In genomic region chr4:40763228-40763716, GRCh38 we compare ENCODE assay signal across 8 cellular contexts. TPM values are rescaled to one million over a fixed set of nuclear protein-coding genes. Genes with fewer than 3 reads are reported as not detected.
DNase-seq lines count a peak whose midpoint lies in the region; ATAC-seq, FAIRE-seq and TF ChIP-seq lines count a peak whose summit lies in the region.

No MANE protein-coding gene starts in this region.

- H3K79me2 ChIP-seq in HepG2 (ENCODE audit: insufficient read depth, low read length) = no peaks in the 10 kb centered on the region

- no peak overlapping the region for H3K4me3 ChIP-seq in Jurkat, Clone E6-1 (ENCODE audit: low read length)
- H3K4me3 ChIP-seq in bronchial epithelial cell (ENCODE audit: low read depth, low read length) = no peak overlapping the region
- H3K4me3 ChIP-seq in adrenal gland = no peak overlapping the region
- H3K4me3 ChIP-seq in HepG2 (replicated peaks in 1 of 3; ENCODE audit: insufficient read depth in 1 of 3, low read depth in 2 of 3, low read length in 3 of 3) = no peak overlapping the region

- no peaks in the 10 kb centered on the region for H3K27me3 ChIP-seq in bronchial epithelial cell (ENCODE audit: control insufficient read depth, insufficient read depth, low read length)
- H3K27me3 ChIP-seq in adrenal gland = no peaks in the 10 kb centered on the region
- H3K27me3 ChIP-seq in HepG2 (ENCODE audit: control insufficient read depth in 1 of 2, insufficient read depth in 2 of 2, low read length in 2 of 2) = no peaks in the 10 kb centered on the region

- no peak for TF ChIP-seq CTCF in GM13976 (IDR thresholded peaks at IDR 0.05; ENCODE audit: borderline replicate concordance, control extremely low read depth, extremely low read depth, insufficient read depth, missing control alignments)
- TF ChIP-seq CTCF in bronchial epithelial cell (IDR thresholded peaks at IDR 0.05; ENCODE audit: insufficient read depth, low read length, severe bottlenecking) = no peak
- TF ChIP-seq CTCF in type B pancreatic cell (conservative IDR thresholded peaks at IDR 0.05) = no peak
- TF ChIP-seq CTCF in adrenal gland (IDR thresholded peaks at IDR 0.05) = no peak
- TF ChIP-seq CTCF in HepG2 (CRISPR knock-in tag; IDR thresholded peaks at IDR 0.05) = no peak

- WGBS in adrenal gland, 4 donors = 71 to 88% (median 80%) methylated on average over 3 of the region's 3 CpGs
- WGBS in HepG2 (ENCODE audit: low lambda C conversion rate) = 18% methylated on average over 3 of the region's 3 CpGs

- no peaks in the 10 kb centered on the region for H3K4me1 Mint-ChIP-seq in type B pancreatic cell (ENCODE audit: unreplicated experiment)

- peaks cover 7% of the 10 kb centered on the region for H3K9me3 Mint-ChIP-seq in type B pancreatic cell

- intact Hi-C loops in adrenal gland (cut with DNase I) (no loop called here), HepG2 (cut with micrococcal nuclease; ENCODE audit: unreplicated experiment) (no loop called here)

- FAIRE-seq in bronchial epithelial cell (lab: Jason Lieb, UNC) (peak; percentile 84), HepG2 (lab: Jason Lieb, UNC) (no peak)

- H3K27ac Mint-ChIP-seq in type B pancreatic cell = no peak overlapping the region

- H4K20me1 ChIP-seq in HepG2 (ENCODE audit: insufficient read depth, low read length) = no peaks in the 10 kb centered on the region

- H3K4me1 ChIP-seq in adrenal gland (replicated peaks in 1 of 2) = no peaks in the 10 kb centered on the region
- H3K4me1 ChIP-seq in HepG2 (ENCODE audit: insufficient read depth, low read length) = no peaks in the 10 kb centered on the region

- H3K9ac ChIP-seq in HepG2 (ENCODE audit: insufficient read depth, low read depth, low read length) = no peak overlapping the region

- ATAC-seq in GM21529 (IDR thresholded peaks at IDR 0.05; ENCODE audit: unreplicated experiment) (peak; percentile 100), HepG2 (no peak)

- no peak overlapping the region for H3K4me3 Mint-ChIP-seq in type B pancreatic cell

- POLR2A ChIA-PET in HepG2 (lab: Yijun Ruan, JAX) = no interaction called here

- DNase-seq in GM13976 (ENCODE audit: low spot score) (peak; percentile 65), bronchial epithelial cell (ENCODE audit: low read depth) (peak; percentile 64), type B pancreatic cell (ENCODE audit: extremely low spot score, unreplicated experiment) (no peak), NCI-H146 treated with DMSO at 0.1 percent for 48 hours (lab: John Stamatoyannopoulos, UW; ENCODE audit: unreplicated experiment) (no peak), adrenal gland (no peak), HepG2 (ENCODE audit: low spot score) (no peak)
- peak; percentile 70 for DNase-seq in Jurkat, Clone E6-1 (ENCODE audit: low read depth, low spot score)

- H3K4me2 ChIP-seq in HepG2 (ENCODE audit: low read depth, low read length) = no peak overlapping the region

- TF ChIP-seq RAD21 in HepG2 (CRISPR knock-in tag; IDR thresholded peaks at IDR 0.05) = no peak

- H3K9me3 ChIP-seq in adrenal gland (replicated peaks in 1 of 3) = no peaks in the 10 kb centered on the region
- no peaks in the 10 kb centered on the region for H3K9me3 ChIP-seq in HepG2 (ENCODE audit: low read length)

- TF ChIP-seq POLR2A in adrenal gland (IDR thresholded peaks at IDR 0.05) (no peak), HepG2 (IDR thresholded peaks at IDR 0.05; ENCODE audit: insufficient read depth in 1 of 2, low read depth in 2 of 2, low read length in 2 of 2) (no peak)

- CTCF ChIA-PET in HepG2 (lab: Yijun Ruan, JAX; ENCODE audit: low intra/inter-chr PET ratio, low total read pairs) = no interaction called here

- H3K36me3 ChIP-seq in bronchial epithelial cell (ENCODE audit: control insufficient read depth, insufficient read depth, low read length) (no peaks in the 10 kb centered on the region), adrenal gland (replicated peaks in 1 of 2) (no peaks in the 10 kb centered on the region), HepG2 (replicated peaks in 1 of 2; ENCODE audit: control insufficient read depth in 1 of 2, insufficient read depth in 2 of 2, low read length in 2 of 2) (no peaks in the 10 kb centered on the region)

- no TSS peak for BruUV-seq in HepG2 (replicated peaks; lab: Mats Ljungman, UMichigan)

- H3K27me3 Mint-ChIP-seq in type B pancreatic cell = no peaks in the 10 kb centered on the region

- no peak overlapping the region for H3K27ac ChIP-seq in adrenal gland
- no peak overlapping the region for H3K27ac ChIP-seq in HepG2 (ENCODE audit: extremely low read length, insufficient read depth, low read length)

- H3K36me3 Mint-ChIP-seq in type B pancreatic cell = peaks cover 13% of the 10 kb centered on the region

- no peak overlapping the region for H2AFZ ChIP-seq in HepG2 (ENCODE audit: low read length)

- in situ Hi-C loops in GM13976 (cut with MboI; ENCODE audit: low sequenced_read_pairs, unreplicated experiment) = no loop called here
- in situ Hi-C loops in HepG2 (cut with HindIII; ENCODE audit: extremely low pct_ligation_motif_present, low pct_unique_long_range_greater_than_20kb) = no loop called here

- no peak for TF ChIP-seq EP300 in HepG2 (IDR thresholded peaks at IDR 0.05; ENCODE audit: low read depth in 2 of 2, low read length in 2 of 2)
- no peak for TF ChIP-seq EP300 in HepG2 (CRISPR knock-in tag; IDR thresholded peaks at IDR 0.05; ENCODE audit: borderline replicate concordance)

TF ChIP-seq in HepG2, 621 proteins besides CTCF, POLR2A, EP300 and RAD21 (continues in another document):
- TF ChIP-seq POGK (CRISPR knock-in tag; conservative IDR thresholded peaks at IDR 0.05) (no peak), RFX1 (IDR thresholded peaks at IDR 0.05) (no peak), HNF4A (CRISPR knock-in tag; IDR thresholded peaks at IDR 0.05) (no peak), MED1 (CRISPR knock-in tag; IDR thresholded peaks at IDR 0.05) (no peak), HNRNPUL1 (IDR thresholded peaks at IDR 0.05; ENCODE audit: low read depth, low read length) (no peak), ZMYM3 (CRISPR knock-in tag; IDR thresholded peaks at IDR 0.05) (no peak), MAX (IDR thresholded peaks at IDR 0.05) (no peak)

RNA-seq across cellular contexts. Expression of gene NSUN7, which starts 13.5 kb away (rescaled TPM):
- not detected for polyA plus RNA-seq in Jurkat, Clone E6-1 (2012; ENCODE audit: insufficient read depth, insufficient read length)
- total RNA-seq in bronchial epithelial cell (0.79 and 1.8 TPM in 2 replicates), type B pancreatic cell (ENCODE audit: low replicate concordance) (8.3 and 12.3 TPM in 2 replicates), adrenal gland (1 to 10 TPM in 7 of 8 donors, under 1 TPM in 1; 0.91 to 5.2 (median 2.5) TPM), HepG2 (2016; rRNA removed; fragmentation: Illumina TruSeq; extraction: Trizol) (not detected in 2 replicates)
- polyA plus RNA-seq in adrenal gland (1 to 10 TPM in 2 of 3 donors, under 1 TPM in 1; 0.79 to 2.1 (median 1.4) TPM), HepG2 (2011; rRNA removed) (0.05 and 0.07 TPM in 2 replicates)
- total RNA-seq in HepG2 (2016; cell fraction: cytosol; rRNA removed; fragmentation: Illumina TruSeq; extraction: Trizol; ENCODE audit: low read depth) = not detected in 2 replicates
- 0.09 and 0.10 TPM in 2 replicates for total RNA-seq in HepG2 (2016; cell fraction: insoluble cytoplasmic fraction; rRNA removed; fragmentation: Illumina TruSeq; extraction: Trizol)
- 0.09 TPM in 1 of 2 replicates, not detected in the other for total RNA-seq in HepG2 (2016; cell fraction: membrane; rRNA removed; fragmentation: Illumina TruSeq; extraction: Trizol)
- total RNA-seq in HepG2 (2016; cell fraction: nucleus; rRNA removed; fragmentation: Illumina TruSeq; extraction: Trizol) = not detected in 2 replicates
- polyA plus RNA-seq in HepG2 (2011; cell fraction: cytosol; rRNA removed) = 0.04 TPM in 2 replicates
- polyA plus RNA-seq in HepG2 (2011; cell fraction: nucleus; rRNA removed) = 0.05 and 0.14 TPM in 2 replicates
- 0.12 and 0.21 TPM in 2 replicates for polyA plus RNA-seq in HepG2 (2012)
- polyA plus RNA-seq in HepG2 (2016; cell fraction: cytosol; fragmentation: Illumina TruSeq; extraction: Trizol; ENCODE audit: low read depth) = not detected in 2 replicates
- polyA plus RNA-seq in HepG2 (2016; cell fraction: insoluble cytoplasmic fraction; fragmentation: Illumina TruSeq; extraction: Trizol; ENCODE audit: low read depth) = not detected in 2 replicates
- not detected in 2 replicates for polyA plus RNA-seq in HepG2 (2016; cell fraction: membrane; fragmentation: Illumina TruSeq; extraction: Trizol; ENCODE audit: low read depth)
- polyA plus RNA-seq in HepG2 (2016; cell fraction: nucleus; fragmentation: Illumina TruSeq; extraction: Trizol; ENCODE audit: insufficient read depth, low read depth) = not detected in 2 replicates
- 0.08 TPM in 1 of 2 replicates, not detected in the other for polyA minus RNA-seq in HepG2 (2011; rRNA and poly(A)+ RNA removed; ENCODE audit: low replicate concordance)
- not detected in 2 replicates for polyA minus RNA-seq in HepG2 (2011; cell fraction: cytosol; rRNA and poly(A)+ RNA removed)
- polyA minus RNA-seq in HepG2 (2011; cell fraction: nucleus; rRNA and poly(A)+ RNA removed) = not detected in 2 replicates

Comparison
In these comparisons a context has a peak if more than half of its experiments do, and no peak if none do; other contexts are left out.
1. DNase-seq: peak in GM13976 (single experiment), Jurkat, Clone E6-1 (single experiment) and bronchial epithelial cell (single experiment); none in type B pancreatic cell (single experiment), NCI-H146 treated with DMSO at 0.1 percent for 48 hours (single experiment), adrenal gland (0 of 7) and HepG2 (single experiment).